ENCODE assay signal across 14 cellular contexts in the genomic region with DNA sequence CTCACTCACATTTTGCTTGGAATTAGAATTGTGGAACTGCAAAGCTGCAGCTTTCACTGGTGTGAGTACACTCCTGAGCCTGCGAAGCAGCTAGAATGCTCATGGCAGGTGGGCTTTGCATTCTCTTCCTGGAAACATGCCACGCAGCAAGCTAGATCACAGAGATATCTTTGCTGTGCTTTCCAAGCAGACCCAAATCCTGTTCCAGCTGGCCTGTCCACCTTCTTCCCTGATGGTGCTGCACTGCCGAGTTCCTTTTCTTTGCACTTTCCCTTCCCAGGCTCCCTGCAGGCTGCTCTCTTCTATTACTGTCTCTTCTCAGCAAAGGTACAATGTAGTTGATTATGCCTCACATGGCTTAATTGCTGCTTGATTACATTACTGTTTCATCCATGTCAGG.
"Had no signal": no experiment of that assay in that cellular context is flagged by ENCODE, and none has a peak within 500 bp of the region (broad histone marks: within the 10 kb centered on the region; RNA-seq: fewer than 3 reads in every experiment).

No MANE protein-coding gene starts in this region.

- H3K4me1 ChIP-seq: body of pancreas, pancreas, transverse colon had no signal

- DNase-seq: activated CD4-positive, alpha-beta T cell treated with anti-CD3 and anti-CD28 coated beads for 1 hour; activated CD4-positive, alpha-beta T cell treated with anti-CD3 and anti-CD28 coated beads, Interleukin-2, amount 50 U/mL, for 48 hours; activated CD8-positive, alpha-beta memory T cell treated with anti-CD3 and anti-CD28 coated beads, Interleukin-2, amount 10 ng/mL, durations not matched to agents 7 days and 5 days; activated effector memory CD4-positive, alpha-beta T cell treated with Interleukin-2 at 50 U/mL for 16 hours; activated T-cell treated with anti-CD3 and anti-CD28 coated beads, Interleukin-2, amount 50 U/mL, for 24 hours; glutamatergic neuron; pancreas; T1000; transverse colon had no signal

- H3K4me3 Mint-ChIP-seq: activated CD8-positive, alpha-beta memory T cell treated with anti-CD3 and anti-CD28 coated beads, Interleukin-2, amount 10 ng/mL, durations not matched to agents 7 days and 5 days; activated naive CD4-positive, alpha-beta T cell treated with anti-CD3 and anti-CD28 coated beads, Interleukin-2, amount 50 U/mL, for 24 hours; activated T-cell treated with anti-CD3 and anti-CD28 coated beads, Interleukin-2, amount 50 U/mL, for 24 hours; memory B cell; stimulated activated effector memory CD8-positive, alpha-beta T cell treated with anti-CD3 and anti-CD28 coated beads, Interleukin-12 subunit alpha, Interleukin-12 subunit beta, amount 100 ng/mL, for 72 hours had no signal

- H3K9me3 ChIP-seq: body of pancreas, pancreas, transverse colon had no signal

- H3K36me3 Mint-ChIP-seq: memory B cell had no signal

- H3K4me3 ChIP-seq: body of pancreas, pancreas, transverse colon had no signal

- ATAC-seq: activated CD8-positive, alpha-beta memory T cell treated with anti-CD3 and anti-CD28 coated beads, Interleukin-2, amount 10 ng/mL, durations not matched to agents 7 days and 5 days; body of pancreas; left lobe of liver; pancreas; stimulated activated effector memory CD8-positive, alpha-beta T cell treated with anti-CD3 and anti-CD28 coated beads, Interleukin-12 subunit alpha, Interleukin-12 subunit beta, amount 100 ng/mL, for 72 hours had no signal

- H3K36me3 ChIP-seq: pancreas, transverse colon had no signal

- H3K9me3 Mint-ChIP-seq: activated naive CD4-positive, alpha-beta T cell treated with anti-CD3 and anti-CD28 coated beads, Interleukin-2, amount 50 U/mL, for 24 hours; activated T-cell treated with anti-CD3 and anti-CD28 coated beads, Interleukin-2, amount 50 U/mL, for 24 hours; stimulated activated effector memory CD8-positive, alpha-beta T cell treated with anti-CD3 and anti-CD28 coated beads, Interleukin-12 subunit alpha, Interleukin-12 subunit beta, amount 100 ng/mL, for 72 hours had no signal

- H3K27ac Mint-ChIP-seq: activated CD8-positive, alpha-beta memory T cell treated with anti-CD3 and anti-CD28 coated beads, Interleukin-2, amount 10 ng/mL, durations not matched to agents 7 days and 5 days; activated naive CD4-positive, alpha-beta T cell treated with anti-CD3 and anti-CD28 coated beads, Interleukin-2, amount 50 U/mL, for 24 hours; activated T-cell treated with anti-CD3 and anti-CD28 coated beads, Interleukin-2, amount 50 U/mL, for 24 hours; memory B cell; stimulated activated effector memory CD8-positive, alpha-beta T cell treated with anti-CD3 and anti-CD28 coated beads, Interleukin-12 subunit alpha, Interleukin-12 subunit beta, amount 100 ng/mL, for 72 hours had no signal

- H3K27ac ChIP-seq: body of pancreas, pancreas, transverse colon had no signal

- H3K27me3 Mint-ChIP-seq: activated CD8-positive, alpha-beta memory T cell treated with anti-CD3 and anti-CD28 coated beads, Interleukin-2, amount 10 ng/mL, durations not matched to agents 7 days and 5 days; activated naive CD4-positive, alpha-beta T cell treated with anti-CD3 and anti-CD28 coated beads, Interleukin-2, amount 50 U/mL, for 24 hours; activated T-cell treated with anti-CD3 and anti-CD28 coated beads, Interleukin-2, amount 50 U/mL, for 24 hours had no signal

- H3K4me1 Mint-ChIP-seq: activated CD8-positive, alpha-beta memory T cell treated with anti-CD3 and anti-CD28 coated beads, Interleukin-2, amount 10 ng/mL, durations not matched to agents 7 days and 5 days; memory B cell had no signal
